9 cellular contexts compared by ENCODE assay signal in the genomic region with DNA sequence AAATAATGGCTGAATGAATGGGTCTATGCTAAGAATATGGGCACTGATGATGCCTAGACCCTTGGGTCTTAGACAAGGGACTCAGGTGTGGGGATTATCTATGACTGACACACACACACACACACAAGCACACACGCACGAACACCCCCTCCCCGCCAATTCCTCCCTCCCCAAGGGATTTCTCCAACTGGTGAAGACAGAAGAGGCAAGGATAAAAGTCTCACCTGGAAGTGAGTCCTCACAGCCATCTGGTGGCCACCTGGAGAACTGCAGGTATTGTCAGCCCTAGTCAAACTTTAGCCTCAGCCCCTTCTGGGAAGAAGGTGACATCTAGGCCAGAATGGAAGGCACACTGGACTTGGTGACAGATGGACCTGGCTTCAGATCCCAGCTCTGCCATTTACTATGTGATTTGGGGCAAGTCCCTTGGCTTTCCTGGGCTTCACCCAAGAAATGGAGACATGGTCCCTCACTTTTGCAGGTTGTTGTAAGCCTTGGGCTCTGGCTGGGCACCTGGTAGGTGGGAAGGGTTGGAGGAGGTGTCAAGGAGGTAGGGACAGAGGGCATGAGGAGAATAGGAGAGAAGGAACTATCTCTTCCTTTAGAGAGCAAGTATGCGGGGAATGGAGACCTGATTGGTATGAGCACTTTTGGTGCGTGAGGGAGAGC. TPM values are rescaled to one million over a fixed set of nuclear protein-coding genes. Genes with fewer than 3 reads are reported as not detected.
DNase-seq lines count a peak whose midpoint lies in the region; ATAC-seq and TF ChIP-seq lines count a peak whose summit lies in the region.
"Had no signal": no experiment of that assay in that cellular context is flagged by ENCODE, and none has a peak within 500 bp of the region (broad histone marks: within the 10 kb centered on the region; RNA-seq: fewer than 3 reads in every experiment).

No MANE protein-coding gene starts in this region.

- DNase-seq in CD8-positive, alpha-beta memory T cell, result peak; percentile 58 to 82 (median 64)
- peak in 1 of 2 experiments; percentile 64 for DNase-seq in HL-60 (ENCODE audit: low read depth in 1 of 2, low spot score in 1 of 2)
- DNase-seq in SHP77 (lab: John Stamatoyannopoulos, UW), result peak; percentile 27 to 31
- DNase-seq in activated naive CD4-positive, alpha-beta T cell treated with Interleukin-2 at 50 U/mL for 16 hours, result peak; percentile 79
- DNase-seq in left cardiac atrium, result peak; percentile 71
- peak; percentile 44 to 73 for DNase-seq in stimulated activated CD4-positive, alpha-beta T cell treated with anti-CD3 and anti-CD28 coated beads, Interleukin-12 subunit alpha, Interleukin-12 subunit beta, amount 100 ng/mL, for 24 hours (ENCODE audit: low read depth in 2 of 2)
- no peak for DNase-seq in GOT3 (lab: John Stamatoyannopoulos, UW)
- no peak for DNase-seq in middle frontal gyrus (ENCODE audit: extremely low spot score, low spot score)

- intact Hi-C loops in left cardiac atrium (cut with DNase I), result loop anchor here (2.0 to 5.0 kb wide), 2 partner anchors 86 to 88 kb away; no protein-coding TSS in a partner anchor

- H3K36me3 Mint-ChIP-seq in CD8-positive, alpha-beta memory T cell, result no peaks in the 10 kb centered on the region

- CTCF ChIA-PET in CD8-positive, alpha-beta memory T cell (lab: Charles Lee), result interaction anchor here (0.6 to 10.2 kb wide), 16 partner anchors 8 to 232 kb away, joined by 3 to 205 read pairs (median 5); no protein-coding TSS in a partner anchor

- POLR2A ChIA-PET in CD8-positive, alpha-beta memory T cell (lab: Charles Lee), result interaction anchor here (0.7 to 1.3 kb wide), 2 partner anchors 22 to 105 kb away, joined by 4 read pairs; no protein-coding TSS in a partner anchor

- no peaks in the 10 kb centered on the region for H3K27me3 ChIP-seq in CD8-positive, alpha-beta memory T cell (ENCODE audit: insufficient read depth, low read length, poor library complexity, severe bottlenecking)
- peaks cover 2% of the 10 kb centered on the region for H3K27me3 ChIP-seq in HL-60 (ENCODE audit: insufficient read depth, poor library complexity, severe bottlenecking)

- H3K9me3 ChIP-seq in CD8-positive, alpha-beta memory T cell (ENCODE audit: low read length), result no peaks in the 10 kb centered on the region

- peaks cover 3 to 16% of the 10 kb centered on the region in 2 donors for H3K27me3 Mint-ChIP-seq in CD8-positive, alpha-beta memory T cell

- H3K36me3 ChIP-seq in CD8-positive, alpha-beta memory T cell (ENCODE audit: insufficient read depth, low read length), result no peaks in the 10 kb centered on the region

- peaks cover 9 to 13% (median 11%) of the 10 kb centered on the region in 3 donors for H3K4me1 Mint-ChIP-seq in CD8-positive, alpha-beta memory T cell

- H3K4me3 ChIP-seq in CD8-positive, alpha-beta memory T cell (ENCODE audit: low read length), result no peak overlapping the region
- no peak overlapping the region for H3K4me3 ChIP-seq in HL-60 (replicated peaks; ENCODE audit: insufficient read depth, low read length)
- H3K4me3 ChIP-seq: skin epidermis had no signal

- no peak overlapping the region for H3K4me3 Mint-ChIP-seq in CD8-positive, alpha-beta memory T cell

- H3K27ac ChIP-seq in CD8-positive, alpha-beta memory T cell (ENCODE audit: low read depth, low read length), result no peak overlapping the region
- H3K27ac ChIP-seq in HL-60 (replicated peaks), result no peak overlapping the region

- H3K27ac Mint-ChIP-seq in CD8-positive, alpha-beta memory T cell, result peak overlapping the region in 1 of 8 donors; percentile 75

- peaks cover 8% of the 10 kb centered on the region for H3K4me1 ChIP-seq in CD8-positive, alpha-beta memory T cell (ENCODE audit: insufficient read depth, low read length)

- peak; percentile 88 for TF ChIP-seq CTCF in HL-60 (IDR thresholded peaks at IDR 0.05; ENCODE audit: insufficient read depth, low read length)

- ATAC-seq in left cardiac atrium, result no peak

- no peaks in the 10 kb centered on the region for H3K9me3 Mint-ChIP-seq in CD8-positive, alpha-beta memory T cell

RNA-seq across cellular contexts. Expression of gene GPR3, which starts 4.0 kb away (rescaled TPM):
- 1 to 10 TPM; 3.3 to 3.9 TPM for total RNA-seq in CD8-positive, alpha-beta memory T cell
- polyA plus RNA-seq in CD8-positive, alpha-beta memory T cell, result not detected
- total RNA-seq in left cardiac atrium, result 10 to 100 TPM in 1 of 2 donors, 1 to 10 TPM in 1; 1.7 to 12.4 TPM

RNA-seq across cellular contexts. Expression of gene CD164L2, which starts 5.3 kb away (rescaled TPM):
- not detected for total RNA-seq in CD8-positive, alpha-beta memory T cell
- polyA plus RNA-seq in CD8-positive, alpha-beta memory T cell, result not detected
- total RNA-seq in left cardiac atrium, result not detected

RNA-seq across cellular contexts. Expression of gene FCN3, which starts 13.8 kb away (rescaled TPM):
- total RNA-seq in CD8-positive, alpha-beta memory T cell, result not detected
- polyA plus RNA-seq in CD8-positive, alpha-beta memory T cell, result not detected
- total RNA-seq in left cardiac atrium, result 10 to 100 TPM; 14.2 to 24.5 TPM

RNA-seq across cellular contexts. Expression of gene MAP3K6, which starts 21.7 kb away (rescaled TPM):
- total RNA-seq in CD8-positive, alpha-beta memory T cell, result 1 to 10 TPM; 6.9 to 7.1 TPM
- polyA plus RNA-seq in CD8-positive, alpha-beta memory T cell, result 6.0 TPM
- total RNA-seq in left cardiac atrium, result 10 to 100 TPM; 51.5 to 64.2 TPM

RNA-seq across cellular contexts. Expression of gene SYTL1, which starts 46.6 kb away (rescaled TPM):
- total RNA-seq in CD8-positive, alpha-beta memory T cell, result 10 to 100 TPM; 21.9 to 24.2 TPM
- 124 TPM for polyA plus RNA-seq in CD8-positive, alpha-beta memory T cell
- 1 to 10 TPM in 1 of 2 donors, under 1 TPM in 1; 0.81 to 2.4 TPM for total RNA-seq in left cardiac atrium

Comparison
In these comparisons a context has a peak if more than half of its experiments do, and no peak if none do; other contexts are left out.
1. DNase-seq: peak in CD8-positive, alpha-beta memory T cell (5 of 5), SHP77 (2 of 2), activated naive CD4-positive, alpha-beta T cell treated with Interleukin-2 at 50 U/mL for 16 hours (single experiment), left cardiac atrium (single experiment) and stimulated activated CD4-positive, alpha-beta T cell treated with anti-CD3 and anti-CD28 coated beads, Interleukin-12 subunit alpha, Interleukin-12 subunit beta, amount 100 ng/mL, for 24 hours (2 of 2); none in GOT3 (single experiment) and middle frontal gyrus (single experiment).
2. RNA of gene FCN3, which starts 13.8 kb away (total RNA-seq): 14.2 to 24.5 TPM in left cardiac atrium; not detected in CD8-positive, alpha-beta memory T cell; every median in the first group is over 10 times any median in the second.